In genomic region chr5:150509992-150510391, GRCh38 we compare ENCODE assay signal across 1 cellular context.
A peak's percentile ranks its signal among the peaks of the same experiment; 100 is the strongest.
TF ChIP-seq lines count a peak whose summit lies in the region.

No MANE protein-coding gene starts in this region.

TF ChIP-seq in K562, 482 proteins besides CTCF, POLR2A, EP300 and RAD21 (continued from another document):
- TF ChIP-seq THRB (CRISPR knock-in tag; conservative IDR thresholded peaks at IDR 0.05) (no peak), SREBF1 (IDR thresholded peaks at IDR 0.05; ENCODE audit: borderline replicate concordance, low read depth, low read length) (no peak), TARDBP (IDR thresholded peaks at IDR 0.05) (no peak), ZNF197 (CRISPR knock-in tag; IDR thresholded peaks at IDR 0.05; ENCODE audit: low read depth) (no peak), ZHX1 (conservative IDR thresholded peaks at IDR 0.05; ENCODE audit: low read length) (no peak), NCOA6 (IDR thresholded peaks at IDR 0.05) (no peak), ZNF740 (CRISPR knock-in tag; IDR thresholded peaks at IDR 0.05) (no peak), ZNF740 (tag; IDR thresholded peaks at IDR 0.05) (no peak), ZFP36 (IDR thresholded peaks at IDR 0.05; ENCODE audit: low read depth, low read length, partially characterized antibody) (peak; percentile 68), POLR2B (IDR thresholded peaks at IDR 0.05; ENCODE audit: low read depth, partially characterized antibody) (no peak)
